19 cellular contexts compared by ENCODE assay signal in the genomic region with DNA sequence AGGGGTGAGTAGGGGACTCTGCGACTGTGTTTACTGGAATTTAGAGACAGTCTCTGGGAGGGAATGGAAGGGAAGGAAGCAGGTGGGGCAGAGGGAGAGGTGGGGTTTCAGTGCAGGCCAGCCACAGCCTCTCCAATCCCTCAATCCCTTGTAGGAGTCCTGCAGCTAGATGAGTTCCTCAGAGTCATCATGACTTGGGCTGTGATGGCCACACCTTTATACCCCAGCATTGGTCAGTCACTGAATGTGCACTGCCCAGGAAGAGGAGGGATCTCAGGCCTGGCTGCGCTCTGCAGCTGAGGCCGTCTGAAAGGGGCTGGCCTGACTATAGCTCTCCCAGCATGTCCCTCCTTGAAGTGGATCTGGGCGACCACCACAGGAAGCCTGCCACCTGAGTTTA.
DNase-seq lines count a peak whose midpoint lies in the region; ATAC-seq, FAIRE-seq and TF ChIP-seq lines count a peak whose summit lies in the region.
"Had no signal": no experiment of that assay in that cellular context is flagged by ENCODE, and none has a peak within 500 bp of the region (broad histone marks: within the 10 kb centered on the region; RNA-seq: fewer than 3 reads in every experiment).

No MANE protein-coding gene starts in this region.

- POLR2A ChIA-PET in K562 (lab: Yijun Ruan, JAX): interaction anchor here (0.7 to 1.3 kb wide), 3 partner anchors 9 to 145 kb away, joined by 3 to 6 read pairs (median 4); no protein-coding TSS in a partner anchor

- TF ChIP-seq CTCF in K562 (IDR thresholded peaks at IDR 0.05 in 2 of 3, conservative IDR thresholded peaks at IDR 0.05 in 1 of 3; ENCODE audit: insufficient read depth in 2 of 3, low read depth in 1 of 3, low read length in 3 of 3): no peak
- TF ChIP-seq CTCF in left lung (IDR thresholded peaks at IDR 0.05): no peak
- no peak for TF ChIP-seq CTCF in body of pancreas (IDR thresholded peaks at IDR 0.05)

- H3K79me2 ChIP-seq in K562 (ENCODE audit: control insufficient read depth, insufficient read depth, low read length): no peaks in the 10 kb centered on the region

- H3K36me3 ChIP-seq in K562 (ENCODE audit: control insufficient read depth, insufficient read depth, low read length): no peaks in the 10 kb centered on the region
- H3K36me3 ChIP-seq in left lung: no peaks in the 10 kb centered on the region
- no peaks in the 10 kb centered on the region for H3K36me3 ChIP-seq in body of pancreas (replicated peaks in 1 of 2; ENCODE audit: insufficient read depth in 1 of 2, low read depth in 2 of 2)
- H3K36me3 ChIP-seq: brain microvascular endothelial cell, MG63 had no signal

- ATAC-seq in K562 (peak; percentile 99), left lung (peak; percentile 52), GM21367 (IDR thresholded peaks at IDR 0.05; ENCODE audit: unreplicated experiment) (no peak), GM18505 (IDR thresholded peaks at IDR 0.05; ENCODE audit: unreplicated experiment) (no peak), body of pancreas (no peak)
- ATAC-seq: stimulated activated naive CD8-positive, alpha-beta T cell treated with anti-CD3 and anti-CD28 coated beads, Interleukin-15, Interleukin-2, amounts not matched to agents 100 U/mL and 50 U/mL, for 24 hours had no signal

- TF ChIP-seq RAD21 in K562 (CRISPR knock-in tag; conservative IDR thresholded peaks at IDR 0.05 in 1 of 2, IDR thresholded peaks at IDR 0.05 in 1 of 2): peak in 1 of 2 experiments; percentile 10; a peak in 1 of 4 replicates

- no peak overlapping the region; a peak in 1 of 4 replicates for H3K9ac ChIP-seq in K562 (ENCODE audit: insufficient read depth in 1 of 2, low read depth in 2 of 2, low read length in 2 of 2)
- H3K9ac ChIP-seq: GM23248 had no signal

- intact Hi-C loops in K562 (cut with micrococcal nuclease): no loop called here
- intact Hi-C loops in left lung (cut with DNase I): no loop called here
- intact Hi-C loops in body of pancreas (cut with DNase I): no loop called here

- H3K4me3 ChIP-seq in K562 (no peak overlapping the region), left lung (no peak overlapping the region), body of pancreas (no peak overlapping the region)
- H3K4me3 ChIP-seq: GM23248, MG63 had no signal

- CTCF ChIA-PET in K562 (lab: Yijun Ruan, JAX; ENCODE audit: low intra/inter-chr PET ratio): no interaction called here

- H3K9me1 ChIP-seq in K562 (ENCODE audit: control insufficient read depth, insufficient read depth, low read length): no peaks in the 10 kb centered on the region

- H4K20me1 ChIP-seq in K562 (replicated peaks; ENCODE audit: control insufficient read depth, insufficient read depth, low read length): no peaks in the 10 kb centered on the region

- in situ Hi-C loops in K562 (cut with MboI): no loop called here

- peak overlapping the region; percentile 38 for H3K4me2 ChIP-seq in K562 (ENCODE audit: insufficient read depth, low read length)

- no TSS peak for BruUV-seq in K562 (replicated peaks; lab: Mats Ljungman, UMichigan)

- H3K9me3 ChIP-seq in K562 (replicated peaks; ENCODE audit: control insufficient read depth, insufficient read depth, low read depth, low read length): no peaks in the 10 kb centered on the region
- H3K9me3 ChIP-seq in left lung: no peaks in the 10 kb centered on the region
- no peaks in the 10 kb centered on the region for H3K9me3 ChIP-seq in body of pancreas
- H3K9me3 ChIP-seq: MG63 had no signal

- peak overlapping the region; percentile 48 for H2AFZ ChIP-seq in K562 (ENCODE audit: low read depth, low read length)
- H2AFZ ChIP-seq: GM23248 had no signal

- TF ChIP-seq EP300 in K562 (IDR thresholded peaks at IDR 0.05; ENCODE audit: low read length): no peak

- H3K27me3 ChIP-seq in K562 (ENCODE audit: control insufficient read depth in 2 of 2, insufficient read depth in 2 of 2, low read length in 2 of 2): peaks cover 3 to 7% of the 10 kb centered on the region in 2 experiments; a peak in 3 of 5 replicates
- H3K27me3 ChIP-seq in left lung: no peaks in the 10 kb centered on the region
- no peaks in the 10 kb centered on the region for H3K27me3 ChIP-seq in body of pancreas
- H3K27me3 ChIP-seq: brain microvascular endothelial cell, MG63 had no signal

- DNase-seq in Daoy (ENCODE audit: low read depth) (peak; percentile 42), M059J (ENCODE audit: low read depth) (peak; percentile 23), K562 (ENCODE audit: extremely low read depth in 1 of 4, low spot score in 3 of 4) (peak; percentile 45 to 67 (median 60)), left lung (no peak), NCI-H345 treated with DMSO at 0.1 percent for 48 hours (lab: John Stamatoyannopoulos, UW; ENCODE audit: unreplicated experiment) (no peak), body of pancreas (no peak)
- DNase-seq: activated CD4-positive, alpha-beta memory T cell treated with anti-CD3 and anti-CD28 coated beads for 36 hours; activated effector memory CD4-positive, alpha-beta T cell treated with Interleukin-2 at 50 U/mL for 16 hours; AML-193; brain microvascular endothelial cell; GM23248; MG63; stimulated activated naive CD8-positive, alpha-beta T cell treated with anti-CD3 and anti-CD28 coated beads, Interleukin-15, Interleukin-2, amounts not matched to agents 100 U/mL and 50 U/mL, for 24 hours; T-helper 1 cell had no signal

- peaks cover 0 to 16% of the 10 kb centered on the region in 2 experiments; a peak in 2 of 5 replicates for H3K4me1 ChIP-seq in K562 (replicated peaks in 1 of 2; ENCODE audit: control insufficient read depth in 2 of 2, insufficient read depth in 2 of 2, low read length in 2 of 2)
- H3K4me1 ChIP-seq in left lung: no peaks in the 10 kb centered on the region
- peaks cover 5% of the 10 kb centered on the region for H3K4me1 ChIP-seq in body of pancreas

- H3K27ac ChIP-seq in K562 (ENCODE audit: extremely low read depth, low read depth, low read length): no peak overlapping the region
- H3K27ac ChIP-seq in left lung: no peak overlapping the region
- no peak overlapping the region for H3K27ac ChIP-seq in body of pancreas
- H3K27ac ChIP-seq: brain microvascular endothelial cell, GM23248, HL-60 had no signal

- 7% methylated on average over 3 of the region's 4 CpGs for WGBS in K562 (ENCODE audit: insufficient coverage, low coverage, missing lambda C conversion rate)
- WGBS in body of pancreas, 2 donors: 56 to 78% methylated on average over 3 to 4 of the region's 4 CpGs

- peak; percentile 89 for FAIRE-seq in K562 (lab: Jason Lieb, UNC)
- FAIRE-seq: endometrium, GM19239 had no signal

- no peak for TF ChIP-seq POLR2A in K562 (conservative IDR thresholded peaks at IDR 0.05)
- no peak for TF ChIP-seq POLR2A in GM18505 (IDR thresholded peaks at IDR 0.05; ENCODE audit: borderline replicate concordance, extremely low read depth, insufficient read depth, insufficient read length)
- TF ChIP-seq POLR2A in body of pancreas (IDR thresholded peaks at IDR 0.05): no peak

TF ChIP-seq in K562, 482 proteins besides CTCF, POLR2A, EP300 and RAD21 (continues in another document):
- TF ChIP-seq, protein P1, sequence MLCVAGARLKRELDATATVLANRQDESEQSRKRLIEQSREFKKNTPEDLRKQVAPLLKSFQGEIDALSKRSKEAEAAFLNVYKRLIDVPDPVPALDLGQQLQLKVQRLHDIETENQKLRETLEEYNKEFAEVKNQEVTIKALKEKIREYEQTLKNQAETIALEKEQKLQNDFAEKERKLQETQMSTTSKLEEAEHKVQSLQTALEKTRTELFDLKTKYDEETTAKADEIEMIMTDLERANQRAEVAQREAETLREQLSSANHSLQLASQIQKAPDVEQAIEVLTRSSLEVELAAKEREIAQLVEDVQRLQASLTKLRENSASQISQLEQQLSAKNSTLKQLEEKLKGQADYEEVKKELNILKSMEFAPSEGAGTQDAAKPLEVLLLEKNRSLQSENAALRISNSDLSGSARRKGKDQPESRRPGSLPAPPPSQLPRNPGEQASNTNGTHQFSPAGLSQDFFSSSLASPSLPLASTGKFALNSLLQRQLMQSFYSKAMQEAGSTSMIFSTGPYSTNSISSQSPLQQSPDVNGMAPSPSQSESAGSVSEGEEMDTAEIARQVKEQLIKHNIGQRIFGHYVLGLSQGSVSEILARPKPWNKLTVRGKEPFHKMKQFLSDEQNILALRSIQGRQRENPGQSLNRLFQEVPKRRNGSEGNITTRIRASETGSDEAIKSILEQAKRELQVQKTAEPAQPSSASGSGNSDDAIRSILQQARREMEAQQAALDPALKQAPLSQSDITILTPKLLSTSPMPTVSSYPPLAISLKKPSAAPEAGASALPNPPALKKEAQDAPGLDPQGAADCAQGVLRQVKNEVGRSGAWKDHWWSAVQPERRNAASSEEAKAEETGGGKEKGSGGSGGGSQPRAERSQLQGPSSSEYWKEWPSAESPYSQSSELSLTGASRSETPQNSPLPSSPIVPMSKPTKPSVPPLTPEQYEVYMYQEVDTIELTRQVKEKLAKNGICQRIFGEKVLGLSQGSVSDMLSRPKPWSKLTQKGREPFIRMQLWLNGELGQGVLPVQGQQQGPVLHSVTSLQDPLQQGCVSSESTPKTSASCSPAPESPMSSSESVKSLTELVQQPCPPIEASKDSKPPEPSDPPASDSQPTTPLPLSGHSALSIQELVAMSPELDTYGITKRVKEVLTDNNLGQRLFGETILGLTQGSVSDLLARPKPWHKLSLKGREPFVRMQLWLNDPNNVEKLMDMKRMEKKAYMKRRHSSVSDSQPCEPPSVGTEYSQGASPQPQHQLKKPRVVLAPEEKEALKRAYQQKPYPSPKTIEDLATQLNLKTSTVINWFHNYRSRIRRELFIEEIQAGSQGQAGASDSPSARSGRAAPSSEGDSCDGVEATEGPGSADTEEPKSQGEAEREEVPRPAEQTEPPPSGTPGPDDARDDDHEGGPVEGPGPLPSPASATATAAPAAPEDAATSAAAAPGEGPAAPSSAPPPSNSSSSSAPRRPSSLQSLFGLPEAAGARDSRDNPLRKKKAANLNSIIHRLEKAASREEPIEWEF (CRISPR knock-in tag; IDR thresholded peaks at IDR 0.05): no peak
- peak; percentile 26; the same call in 1 of the 2 replicates for TF ChIP-seq PHF8 (IDR thresholded peaks at IDR 0.05; ENCODE audit: borderline replicate concordance, low read length)
- no peak for TF ChIP-seq ASH1L (IDR thresholded peaks at IDR 0.05; ENCODE audit: borderline replicate concordance, low read depth, partially characterized antibody)
- no peak for TF ChIP-seq COPS2 (conservative IDR thresholded peaks at IDR 0.05)
- TF ChIP-seq GABPA (tag; conservative IDR thresholded peaks at IDR 0.05; ENCODE audit: low read depth): peak; percentile 68
- TF ChIP-seq C11orf30 (IDR thresholded peaks at IDR 0.05; ENCODE audit: low read depth): peak; percentile 82

Comparison
In these comparisons a context has a peak if more than half of its experiments do, and no peak if none do; other contexts are left out.
1. DNase-seq: peak in Daoy (single experiment), M059J (single experiment) and K562 (4 of 4); none in left lung (0 of 2), NCI-H345 treated with DMSO at 0.1 percent for 48 hours (single experiment) and body of pancreas (0 of 4).
2. ATAC-seq: peak in K562 (single experiment) and left lung (single experiment); none in GM21367 (single experiment), GM18505 (single experiment) and body of pancreas (single experiment).